8 cellular contexts compared by ENCODE assay signal in genomic region chr7:602341-603141, GRCh38.
DNase-seq lines count a peak whose midpoint lies in the region; ATAC-seq and TF ChIP-seq lines count a peak whose summit lies in the region.

No MANE protein-coding gene starts in this region.

- intact Hi-C loops in left cardiac atrium (cut with DNase I) = no loop called here

- in situ Hi-C loops in GM13976 (cut with MboI; ENCODE audit: low sequenced_read_pairs, unreplicated experiment) = no loop called here

- POLR2A ChIA-PET in activated CD4-positive, alpha-beta T cell treated with anti-CD3 and anti-CD28 coated beads, Interleukin-2, amount 10 ng/mL, durations not matched to agents 7 days and 5 days (lab: Charles Lee) = no interaction called here

- TF ChIP-seq CTCF in GM13976 (IDR thresholded peaks at IDR 0.05; ENCODE audit: borderline replicate concordance, control extremely low read depth, extremely low read depth, insufficient read depth, missing control alignments) = no peak

- peak overlapping the region; percentile 97 for H3K27ac Mint-ChIP-seq in activated CD4-positive, alpha-beta T cell treated with anti-CD3 and anti-CD28 coated beads, Interleukin-2, amount 10 ng/mL, durations not matched to agents 7 days and 5 days

- no peaks in the 10 kb centered on the region for H3K9me3 Mint-ChIP-seq in activated CD4-positive, alpha-beta T cell treated with anti-CD3 and anti-CD28 coated beads, Interleukin-2, amount 10 ng/mL, durations not matched to agents 7 days and 5 days

- peak; percentile 4 to 6 for ATAC-seq in left cardiac atrium

- peak overlapping the region; percentile 16 for H3K4me3 Mint-ChIP-seq in activated CD4-positive, alpha-beta T cell treated with anti-CD3 and anti-CD28 coated beads, Interleukin-2, amount 10 ng/mL, durations not matched to agents 7 days and 5 days

- DNase-seq in GM13976 (ENCODE audit: low spot score) (peak; percentile 73), left cardiac atrium (peak; percentile 81), NCI-H2171 (lab: John Stamatoyannopoulos, UW) (no peak), SHP77 treated with DMSO at 0.1 percent for 48 hours (lab: John Stamatoyannopoulos, UW) (no peak), foreskin melanocyte (no peak), NCI-H1105 (lab: John Stamatoyannopoulos, UW) (no peak)
- no peak for DNase-seq in activated CD4-positive, alpha-beta T cell treated with anti-CD3 and anti-CD28 coated beads, Interleukin-2, amount 10 ng/mL, durations not matched to agents 7 days and 5 days
- peak; percentile 37 to 63 for DNase-seq in stimulated activated CD4-positive, alpha-beta T cell treated with anti-CD3 and anti-CD28 coated beads, Interleukin-4, amount 100 ng/mL, for 4 hours

- peaks cover 25% of the 10 kb centered on the region for H3K36me3 Mint-ChIP-seq in activated CD4-positive, alpha-beta T cell treated with anti-CD3 and anti-CD28 coated beads, Interleukin-2, amount 10 ng/mL, durations not matched to agents 7 days and 5 days (ENCODE audit: low read depth)

- CTCF ChIA-PET in activated CD4-positive, alpha-beta T cell treated with anti-CD3 and anti-CD28 coated beads, Interleukin-2, amount 10 ng/mL, durations not matched to agents 7 days and 5 days (lab: Charles Lee) = interaction anchor here (0.8 to 1.2 kb wide), 3 partner anchors 12 to 171 kb away, joined by 3 read pairs; no protein-coding TSS in a partner anchor

- no peaks in the 10 kb centered on the region for H3K27me3 Mint-ChIP-seq in activated CD4-positive, alpha-beta T cell treated with anti-CD3 and anti-CD28 coated beads, Interleukin-2, amount 10 ng/mL, durations not matched to agents 7 days and 5 days

- peaks cover 62% of the 10 kb centered on the region for H3K4me1 Mint-ChIP-seq in activated CD4-positive, alpha-beta T cell treated with anti-CD3 and anti-CD28 coated beads, Interleukin-2, amount 10 ng/mL, durations not matched to agents 7 days and 5 days

Comparison
In these comparisons a context has a peak if more than half of its experiments do, and no peak if none do; other contexts are left out.
1. DNase-seq: peak in GM13976 (single experiment), left cardiac atrium (single experiment) and stimulated activated CD4-positive, alpha-beta T cell treated with anti-CD3 and anti-CD28 coated beads, Interleukin-4, amount 100 ng/mL, for 4 hours (2 of 2); none in activated CD4-positive, alpha-beta T cell treated with anti-CD3 and anti-CD28 coated beads, Interleukin-2, amount 10 ng/mL, durations not matched to agents 7 days and 5 days (single experiment), NCI-H2171 (single experiment), SHP77 treated with DMSO at 0.1 percent for 48 hours (single experiment), foreskin melanocyte (single experiment) and NCI-H1105 (single experiment).